8 cellular contexts compared by ENCODE assay signal in genomic region chr15:59372352-59373211, GRCh38. TPM values are rescaled to one million over a fixed set of nuclear protein-coding genes. Genes with fewer than 3 reads are reported as not detected.
A peak's percentile ranks its signal among the peaks of the same experiment; 100 is the strongest.
DNase-seq lines count a peak whose midpoint lies in the region; ATAC-seq and TF ChIP-seq lines count a peak whose summit lies in the region.

TSS of gene MYO1E (minus strand) at chr15:59372871. CDS start at chr15:59372500, 371 bp downstream.

- no peaks in the 10 kb centered on the region for H3K9me3 ChIP-seq in IMR-90 (ENCODE audit: control insufficient read depth, insufficient read depth, low read length)
- H3K9me3 ChIP-seq in Panc1 (ENCODE audit: control insufficient read depth, insufficient read depth, low read depth, low read length), result no peaks in the 10 kb centered on the region
- H3K9me3 ChIP-seq in heart left ventricle, result no peaks in the 10 kb centered on the region

- H2BK5ac ChIP-seq in IMR-90 (ENCODE audit: low read depth, low read length, poor library complexity, severe bottlenecking), result peak within 1 kb of the TSS; percentile 91

- peaks cover 3% of the 10 kb centered on the region for H3K9me1 ChIP-seq in IMR-90 (ENCODE audit: insufficient read depth, low read length)

- H3K4ac ChIP-seq in IMR-90 (ENCODE audit: low read depth, low read length), result peak within 1 kb of the TSS; percentile 95

- peak within 1 kb of the TSS; percentile 86 for H3K18ac ChIP-seq in IMR-90 (ENCODE audit: low read depth, low read length)

- TF ChIP-seq RAD21 in IMR-90 (IDR thresholded peaks at IDR 0.05; ENCODE audit: low read length), result no peak

- ATAC-seq in GM21528 (IDR thresholded peaks at IDR 0.05; ENCODE audit: low FRiP score, unreplicated experiment), result peak; percentile 62
- ATAC-seq in IMR-90 (ENCODE audit: low read depth), result peak; percentile 94
- ATAC-seq in Panc1, result peak; percentile 95
- ATAC-seq in heart left ventricle, result peak; percentile 98
- ATAC-seq in omental fat pad (ENCODE audit: low FRiP score), result peak; percentile 98

- peak within 1 kb of the TSS; percentile 50 for H4K5ac ChIP-seq in IMR-90 (ENCODE audit: low read depth, low read length)

- H3K27me3 ChIP-seq in IMR-90 (ENCODE audit: control insufficient read depth, insufficient read depth, low read length) (no peaks in the 10 kb centered on the region), Panc1 (ENCODE audit: control insufficient read depth, insufficient read depth, low read length) (no peaks in the 10 kb centered on the region), heart left ventricle (no peaks in the 10 kb centered on the region)

- peak within 1 kb of the TSS; percentile 89 for H2AK9ac ChIP-seq in IMR-90 (replicated peaks; ENCODE audit: low read depth, low read length, poor library complexity)

- WGBS in IMR-90 (ENCODE audit: extremely low coverage in 2 of 2, insufficient read length in 1 of 2), 2 experiments, result 0% methylated on average over 38 of the region's 74 CpGs; no CpG with 5 or more reads in 1 of the 2 experiments
- WGBS in heart left ventricle, 4 donors, result 0 to 3% (median 0%) methylated on average over 9 to 74 of the region's 74 CpGs

- peak within 1 kb of the TSS; percentile 80 for H4K91ac ChIP-seq in IMR-90 (ENCODE audit: insufficient read depth, low read depth, low read length)

- H2BK120ac ChIP-seq in IMR-90 (ENCODE audit: low read depth, low read length), result peak within 1 kb of the TSS; percentile 94

- H3K36me3 ChIP-seq in IMR-90 (ENCODE audit: control insufficient read depth, insufficient read depth, low read length), result no peaks in the 10 kb centered on the region
- H3K36me3 ChIP-seq in Panc1 (ENCODE audit: control insufficient read depth, insufficient read depth, low read length), result peaks cover 3% of the 10 kb centered on the region; the same call in 1 of the 2 replicates
- H3K36me3 ChIP-seq in heart left ventricle, result no peaks in the 10 kb centered on the region

- peak within 1 kb of the TSS; percentile 99 for H3K14ac ChIP-seq in IMR-90 (replicated peaks; ENCODE audit: low read depth, low read length)

- peaks cover 11% of the 10 kb centered on the region for H4K20me1 ChIP-seq in IMR-90 (ENCODE audit: insufficient read depth, low read length)

- H3K4me3 ChIP-seq in IMR-90 (ENCODE audit: insufficient read depth, low read depth, low read length) (peak within 1 kb of the TSS; percentile 67), Panc1 (ENCODE audit: low read depth in 2 of 2, low read length in 2 of 2) (peak within 1 kb of the TSS; percentile 89 to 91), heart left ventricle (peak within 1 kb of the TSS; percentile 54 to 99 (median 88))

- H2BK15ac ChIP-seq in IMR-90 (ENCODE audit: low read depth, low read length), result peak within 1 kb of the TSS; percentile 75; the same call in 1 of the 3 replicates

- in situ Hi-C loops in IMR-90 (cut with MboI; ENCODE audit: low sequenced_read_pairs), result loop anchor here (10.0 kb wide), 1 partner anchor 198 kb away; no protein-coding TSS in a partner anchor
- in situ Hi-C loops in Panc1 (cut with HindIII; ENCODE audit: low pct_unique_long_range_greater_than_20kb, low sequenced_read_pairs), result no loop called here

- peak within 1 kb of the TSS; percentile 98 for H2AFZ ChIP-seq in IMR-90 (replicated peaks; ENCODE audit: low read length, poor library complexity)

- BruUV-seq in IMR-90 (replicated peaks; lab: Mats Ljungman, UMichigan), result no TSS peak
- TSS peak; percentile 65 for BruUV-seq in Panc1 (replicated peaks; lab: Mats Ljungman, UMichigan)

- peaks cover 3% of the 10 kb centered on the region; the same call in 1 of the 2 replicates for H3K4me1 ChIP-seq in IMR-90 (ENCODE audit: control insufficient read depth, insufficient read depth, low read length)
- H3K4me1 ChIP-seq in Panc1 (ENCODE audit: control insufficient read depth, insufficient read depth, low read length), result peaks cover 20% of the 10 kb centered on the region
- peaks cover 0 to 29% (median 9%) of the 10 kb centered on the region in 12 donors for H3K4me1 ChIP-seq in heart left ventricle

- TF ChIP-seq CTCF in IMR-90 (conservative IDR thresholded peaks at IDR 0.05; ENCODE audit: low read depth, low read length) (no peak), Panc1 (IDR thresholded peaks at IDR 0.05) (no peak), heart left ventricle (IDR thresholded peaks at IDR 0.05) (no peak), omental fat pad (IDR thresholded peaks at IDR 0.05) (no peak)

- H4K8ac ChIP-seq in IMR-90 (ENCODE audit: low read depth in 2 of 2, low read length in 2 of 2), result peak within 1 kb of the TSS; percentile 52 to 91; a peak in 3 of 4 replicates

- H3K27ac ChIP-seq in IMR-90 (ENCODE audit: insufficient read depth, low read length) (peak within 1 kb of the TSS; percentile 88), Panc1 (ENCODE audit: low read length) (peak within 1 kb of the TSS; percentile 89), heart left ventricle (peak within 1 kb of the TSS; percentile 82 to 98 (median 93))

- H2AK5ac ChIP-seq in IMR-90 (ENCODE audit: low read depth, low read length), result peak within 1 kb of the TSS; percentile 51

- H3K79me1 ChIP-seq in IMR-90 (ENCODE audit: low read depth in 1 of 2, low read length in 2 of 2), result peaks cover 20 to 39% of the 10 kb centered on the region in 2 experiments

- peak; percentile 88 for TF ChIP-seq POLR2A in IMR-90 (IDR thresholded peaks at IDR 0.05; ENCODE audit: low read depth, low read length)
- peak; percentile 87 to 96 for TF ChIP-seq POLR2A in heart left ventricle (IDR thresholded peaks at IDR 0.05)

- peak; percentile 63 for DNase-seq in DMS79 (lab: John Stamatoyannopoulos, UW)
- DNase-seq in IMR-90, result peak; percentile 97
- DNase-seq in Panc1 (ENCODE audit: low read depth, low spot score), result peak; percentile 96
- peak; percentile 94 for DNase-seq in amniotic stem cell (lab: John Stamatoyannopoulos, UW)
- DNase-seq in heart left ventricle, result peak; percentile 88 to 93 (median 91)
- peak; percentile 56 for DNase-seq in omental fat pad (ENCODE audit: low spot score)
- no peak for DNase-seq in effector CD8-positive, alpha-beta T cell (lab: John Stamatoyannopoulos, UW)

- dilution Hi-C loops in IMR-90 (cut with HindIII; ENCODE audit: low sequenced_read_pairs, unreplicated experiment), result no loop called here

- POLR2A ChIA-PET in IMR-90 (lab: Charles Lee; ENCODE audit: unreplicated experiment) (interaction anchor here (0.6 kb wide), 2 partner anchors 9 to 628 kb away, joined by 3 to 4 read pairs; no protein-coding TSS in a partner anchor), Panc1 (lab: Charles Lee) (interaction anchor here (0.6 to 1.3 kb wide), 5 partner anchors 15 to 1961 kb away, joined by 3 to 5 read pairs (median 3); no protein-coding TSS in a partner anchor)

- peak within 1 kb of the TSS; percentile 97 for H3K56ac ChIP-seq in IMR-90 (ENCODE audit: extremely low read depth, insufficient read depth, low read length)

- peak within 1 kb of the TSS; percentile 87 for H3K9ac ChIP-seq in IMR-90 (ENCODE audit: low read depth, low read length)

- intact Hi-C loops in IMR-90 (cut with micrococcal nuclease) (loop anchor here (1.0 to 10.0 kb wide), 5 partner anchors 75 to 388 kb away; partner anchors contain the start of gene RNF111), Panc1 (cut with micrococcal nuclease; ENCODE audit: unreplicated experiment) (loop anchor here (10.0 kb wide), 1 partner anchor 108 kb away; no protein-coding TSS in a partner anchor), heart left ventricle (cut with DNase I) (loop anchor here (2.0 to 10.0 kb wide), 13 partner anchors 62 to 388 kb away; partner anchors contain the start of genes FAM81A (in 7 of the 10) and RNF111 (in 3 of the 10))

- CTCF ChIA-PET in IMR-90 (lab: Yijun Ruan, JAX) (no interaction called here), Panc1 (lab: Charles Lee) (interaction anchor here (0.6 kb wide), 1 partner anchor 44 kb away, joined by 3 read pairs; no protein-coding TSS in a partner anchor)

- peak within 1 kb of the TSS; percentile 83 for H3K4me2 ChIP-seq in IMR-90 (ENCODE audit: low read depth, low read length)

- H3K23ac ChIP-seq in IMR-90 (ENCODE audit: low read depth, low read length), result peak within 1 kb of the TSS; percentile 98

- H2BK20ac ChIP-seq in IMR-90 (ENCODE audit: low read depth, low read length), result peak within 1 kb of the TSS; percentile 89

TF ChIP-seq in IMR-90, 13 proteins besides CTCF, POLR2A, EP300 and RAD21:
- TF ChIP-seq MXI1 (IDR thresholded peaks at IDR 0.05; ENCODE audit: borderline replicate concordance, low read depth, low read length), result no peak; the same call in 1 of the 2 replicates
- no peak for TF ChIP-seq RCOR1 (IDR thresholded peaks at IDR 0.05; ENCODE audit: insufficient replicate concordance, low read length)
- no peak for TF ChIP-seq FOS (IDR thresholded peaks at IDR 0.05; ENCODE audit: low read depth, low read length)

RNA-seq across cellular contexts. Expression of gene MYO1E, which starts in this region (rescaled TPM):
- 35.8 and 37.3 TPM in 2 replicates for total RNA-seq in IMR-90 (2012; rRNA removed)
- polyA plus RNA-seq in IMR-90 (2012; rRNA removed), result 13.4 and 13.5 TPM in 2 replicates
- polyA plus RNA-seq in IMR-90 (2012; cell fraction: cytosol; rRNA removed), result 15.1 and 17.9 TPM in 2 replicates
- polyA plus RNA-seq in IMR-90 (2012; cell fraction: nucleus; rRNA removed; ENCODE audit: low replicate concordance), result 13.0 and 24.0 TPM in 2 replicates
- 161 TPM for total RNA-seq in Panc1 (2021; ENCODE audit: unreplicated experiment)
- 113 TPM for polyA plus RNA-seq in Panc1 (2012; ENCODE audit: insufficient read length)
- total RNA-seq in heart left ventricle, result 10 to 100 TPM; 12.0 to 98.6 (median 28.2) TPM
- polyA plus RNA-seq in heart left ventricle, result 1 to 10 TPM; 8.5 to 9.8 TPM
- total RNA-seq in omental fat pad, result 100 to 1,000 TPM in 1 of 4 donors, 10 to 100 TPM in 3; 35.7 to 193 (median 68.0) TPM
